Comparison of ENCODE assay signal across 9 cellular contexts in the genomic region with DNA sequence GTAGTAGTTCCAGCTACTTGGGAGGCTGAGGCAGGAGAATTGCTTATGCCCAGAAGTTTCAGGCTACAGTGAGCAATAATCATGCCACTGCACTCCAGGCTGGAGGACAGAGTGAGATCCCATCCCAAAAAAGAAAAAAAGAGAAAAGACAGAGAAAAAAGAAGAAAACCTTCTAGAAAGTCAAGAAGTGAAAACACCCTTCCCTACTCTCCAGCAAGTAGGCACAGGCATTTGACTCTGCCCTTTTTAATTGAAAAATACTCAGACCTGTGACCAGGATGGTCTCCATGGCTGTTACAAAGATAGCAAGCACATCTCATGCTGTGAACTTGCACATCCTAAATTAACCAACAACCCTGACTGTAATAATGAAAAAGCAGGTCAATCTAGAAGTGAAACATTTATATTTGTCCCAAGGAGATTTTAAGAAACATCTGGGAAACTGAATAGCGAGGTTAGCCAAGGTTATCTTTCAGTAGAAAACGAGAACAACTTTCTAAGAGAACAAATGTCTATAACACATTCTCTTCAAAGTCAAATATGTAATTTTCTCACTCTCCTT. TPM values are rescaled to one million over a fixed set of nuclear protein-coding genes. Genes with fewer than 3 reads are reported as not detected.
DNase-seq lines count a peak whose midpoint lies in the region; ATAC-seq and TF ChIP-seq lines count a peak whose summit lies in the region.
"Had no signal": no experiment of that assay in that cellular context is flagged by ENCODE, and none has a peak within 500 bp of the region (broad histone marks: within the 10 kb centered on the region; RNA-seq: fewer than 3 reads in every experiment).

No MANE protein-coding gene starts in this region.

- intact Hi-C loops in lower leg skin (cut with DNase I; ENCODE audit: low total_unique reads) = no loop called here

- H3K4me3 ChIP-seq in NT2/D1 (ENCODE audit: insufficient read length, low read depth) (peak overlapping the region; percentile 79), lower leg skin (ENCODE audit: low read depth, poor library complexity, severe bottlenecking) (peak overlapping the region; percentile 57)

- H3K9ac ChIP-seq in ES-I3 (ENCODE audit: low read depth, low read length) (peak overlapping the region; percentile 82; the same call in 1 of the 2 replicates), NT2/D1 (ENCODE audit: insufficient read length, low read depth) (no peak overlapping the region)

- no peaks in the 10 kb centered on the region for H3K36me3 ChIP-seq in ES-I3 (ENCODE audit: insufficient read depth, low read length)
- no peaks in the 10 kb centered on the region for H3K36me3 ChIP-seq in NT2/D1 (ENCODE audit: insufficient read depth, insufficient read length, low read length)

- TF ChIP-seq POLR2A in lower leg skin (IDR thresholded peaks at IDR 0.05) = no peak

- peaks cover 9% of the 10 kb centered on the region; the same call in 1 of the 2 replicates for H3K4me1 ChIP-seq in ES-I3 (ENCODE audit: insufficient read depth, low read length)
- no peaks in the 10 kb centered on the region for H3K4me1 ChIP-seq in NT2/D1 (ENCODE audit: insufficient read depth, insufficient read length)

- 35 to 47% methylated on average over 2 of the region's 2 CpGs for WGBS in lower leg skin, 2 donors

- DNase-seq in NT2/D1 (ENCODE audit: low read depth, low spot score) (no peak), lower leg skin (ENCODE audit: low spot score in 2 of 2) (no peak), COLO668 (lab: John Stamatoyannopoulos, UW; ENCODE audit: unreplicated experiment) (no peak), GDM1 (lab: John Stamatoyannopoulos, UW) (no peak), HCEC 1CT (no peak), foreskin melanocyte (no peak)
- DNase-seq: DMS79 had no signal

- H3K9me3 ChIP-seq in ES-I3 (ENCODE audit: control insufficient read depth, insufficient read depth, low read length) (0 out of 2 replicates have a peak, but pooled peaks cover 2% of the 10 kb centered on the region), NT2/D1 (ENCODE audit: insufficient read depth, low read length) (peaks cover 10% of the 10 kb centered on the region)

- peak; percentile 20 for ATAC-seq in GM21786 (IDR thresholded peaks at IDR 0.05; ENCODE audit: unreplicated experiment)

- no peak for TF ChIP-seq CTCF in lower leg skin (IDR thresholded peaks at IDR 0.05)

- peaks cover 41% of the 10 kb centered on the region for H3K27me3 ChIP-seq in NT2/D1 (ENCODE audit: insufficient read depth, insufficient read length)

RNA-seq across cellular contexts. Expression of a gene that starts 2.0 kb away (rescaled TPM):
- 10 to 100 TPM; 14.1 to 38.2 (median 18.5) TPM for total RNA-seq in lower leg skin
